8 cellular contexts compared by ENCODE assay signal in the genomic region with DNA sequence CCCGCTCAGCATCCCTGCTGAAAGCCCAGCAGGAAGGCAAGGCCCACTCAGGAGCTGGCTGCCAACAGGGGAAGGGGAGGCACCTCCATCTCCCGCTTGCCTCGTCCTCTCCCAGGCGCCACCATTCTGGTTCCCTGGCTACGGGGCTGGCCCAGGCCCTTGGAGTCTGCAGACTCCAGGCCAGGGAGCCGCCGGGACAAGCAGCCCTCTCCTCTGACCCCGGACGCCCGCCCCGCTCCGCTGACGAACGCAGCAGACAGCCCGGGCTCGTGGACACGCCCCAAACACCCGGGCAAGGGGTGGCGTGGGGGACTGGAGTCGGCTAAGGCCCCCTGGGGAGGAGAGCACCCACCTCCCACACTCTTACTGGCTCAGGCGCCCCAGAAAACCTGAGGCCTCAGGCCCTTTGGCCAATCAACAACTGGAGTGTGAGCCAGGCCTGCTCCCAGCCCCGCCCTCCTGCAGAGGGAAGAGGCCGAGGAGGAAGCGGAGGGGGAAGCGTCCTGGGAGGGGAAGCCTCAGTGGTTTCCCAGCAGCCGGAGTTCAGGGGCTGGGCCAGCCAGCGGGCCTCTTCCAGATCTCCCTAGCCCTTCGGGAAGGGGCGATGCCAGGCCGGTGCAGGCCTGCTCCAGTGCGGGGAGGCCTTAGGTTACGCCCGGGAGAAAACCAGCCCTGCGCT. TPM values are rescaled to one million over a fixed set of nuclear protein-coding genes. Genes with fewer than 3 reads are reported as not detected.
DNase-seq lines count a peak whose midpoint lies in the region; ATAC-seq, FAIRE-seq and TF ChIP-seq lines count a peak whose summit lies in the region.

No MANE protein-coding gene starts in this region.

- H3K9me3 ChIP-seq in Karpas-422 (ENCODE audit: low read length), result no peaks in the 10 kb centered on the region
- H3K9me3 ChIP-seq in T-helper 17 cell (ENCODE audit: control insufficient read depth, low read length, poor library complexity, severe bottlenecking), result no peaks in the 10 kb centered on the region
- H3K9me3 ChIP-seq in iPS-18c (ENCODE audit: control insufficient read depth, insufficient read depth, low read length), result no peaks in the 10 kb centered on the region

- ATAC-seq in T-helper 17 cell, result no peak

- DNase-seq in G401 (ENCODE audit: low spot score) (peak; percentile 81), Karpas-422 (peak; percentile 95), T-helper 17 cell (peak in 1 of 3 donors; percentile 40), bronchial epithelial cell (ENCODE audit: low read depth) (peak; percentile 87), retinal pigment epithelial cell (ENCODE audit: low read depth) (peak; percentile 95), NCI-H1105 (lab: John Stamatoyannopoulos, UW) (no peak), NCI-H1105 treated with DMSO at 0.1 percent for 48 hours (lab: John Stamatoyannopoulos, UW) (no peak)

- TF ChIP-seq CTCF in bronchial epithelial cell (IDR thresholded peaks at IDR 0.05; ENCODE audit: insufficient read depth, low read length, severe bottlenecking), result no peak
- TF ChIP-seq CTCF in retinal pigment epithelial cell (conservative IDR thresholded peaks at IDR 0.05; ENCODE audit: low read depth, low read length), result no peak

- peaks cover 25% of the 10 kb centered on the region for H4K20me1 ChIP-seq in Karpas-422 (ENCODE audit: insufficient read depth, low read depth, low read length)

- H3K36me3 ChIP-seq in Karpas-422 (ENCODE audit: insufficient read depth, low read length), result no peaks in the 10 kb centered on the region
- peaks cover 3% of the 10 kb centered on the region for H3K36me3 ChIP-seq in bronchial epithelial cell (ENCODE audit: control insufficient read depth, insufficient read depth, low read length)

- in situ Hi-C loops in G401 (cut with HindIII; ENCODE audit: low sequenced_read_pairs), result no loop called here

- H3K27me3 ChIP-seq in Karpas-422 (ENCODE audit: low read length) (no peaks in the 10 kb centered on the region), bronchial epithelial cell (ENCODE audit: control insufficient read depth, insufficient read depth, low read length) (no peaks in the 10 kb centered on the region)

- peaks cover 47% of the 10 kb centered on the region for H3K4me1 Mint-ChIP-seq in T-helper 17 cell

- peak overlapping the region; percentile 88 for H3K27ac Mint-ChIP-seq in T-helper 17 cell

- peak overlapping the region; percentile 99 for H3K4me3 Mint-ChIP-seq in T-helper 17 cell

- H3K9ac ChIP-seq in Karpas-422 (ENCODE audit: low read length), result peak overlapping the region; percentile 65

- H3K36me3 Mint-ChIP-seq in T-helper 17 cell (ENCODE audit: low read depth), result peaks cover 4% of the 10 kb centered on the region

- H3K4me1 ChIP-seq in Karpas-422 (ENCODE audit: low read length), result peaks cover 68% of the 10 kb centered on the region

- peak overlapping the region; percentile 84 for H3K4me2 ChIP-seq in Karpas-422 (ENCODE audit: low read depth, low read length, poor library complexity, severe bottlenecking)

- no peaks in the 10 kb centered on the region for H3K27me3 Mint-ChIP-seq in T-helper 17 cell

- H3K4me3 ChIP-seq in Karpas-422 (ENCODE audit: low read length), result peak overlapping the region; percentile 65
- peak overlapping the region; percentile 11 for H3K4me3 ChIP-seq in bronchial epithelial cell (ENCODE audit: low read depth, low read length)
- peak overlapping the region; percentile 51 for H3K4me3 ChIP-seq in iPS-18c (ENCODE audit: insufficient read depth, low read depth, low read length)
- H3K4me3 ChIP-seq in retinal pigment epithelial cell (ENCODE audit: low read length), result peak overlapping the region; percentile 39

- no peak for FAIRE-seq in bronchial epithelial cell (lab: Jason Lieb, UNC)

- peak overlapping the region; percentile 45 for H3K27ac ChIP-seq in Karpas-422 (ENCODE audit: low read length)

- no peaks in the 10 kb centered on the region for H3K9me2 ChIP-seq in Karpas-422 (replicated peaks; ENCODE audit: insufficient read depth, low read length)

- peaks cover 48% of the 10 kb centered on the region for H3K79me2 ChIP-seq in Karpas-422 (ENCODE audit: low read length)

- H2AFZ ChIP-seq in Karpas-422 (ENCODE audit: low read length), result no peak overlapping the region

RNA-seq across cellular contexts. Expression of a gene that starts 4.2 kb away (rescaled TPM):
- 2.4 and 3.2 TPM in 2 replicates for total RNA-seq in G401 (2014; rRNA removed; shearing (Covaris generic))
- 6.3 and 18.8 TPM in 2 replicates for total RNA-seq in Karpas-422 (2014; rRNA removed; shearing (Covaris generic); ENCODE audit: low replicate concordance)
- total RNA-seq in T-helper 17 cell (100 to 1,000 TPM in 1 of 2 donors, 10 to 100 TPM in 1; 92.9 to 110 TPM), bronchial epithelial cell (4.5 and 5.0 TPM in 2 replicates)

RNA-seq across cellular contexts. Expression of a gene that starts 59.4 kb away (rescaled TPM):
- total RNA-seq in G401 (2014; rRNA removed; shearing (Covaris generic)), result 24.7 and 35.2 TPM in 2 replicates
- 64.0 and 71.9 TPM in 2 replicates for total RNA-seq in Karpas-422 (2014; rRNA removed; shearing (Covaris generic); ENCODE audit: low replicate concordance)
- total RNA-seq in T-helper 17 cell (100 to 1,000 TPM; 119 to 128 TPM), bronchial epithelial cell (13.4 and 18.3 TPM in 2 replicates)

Comparison
In these comparisons a context has a peak if more than half of its experiments do, and no peak if none do; other contexts are left out.
1. DNase-seq: peak in G401 (single experiment), Karpas-422 (single experiment), bronchial epithelial cell (single experiment) and retinal pigment epithelial cell (single experiment); none in NCI-H1105 (single experiment) and NCI-H1105 treated with DMSO at 0.1 percent for 48 hours (single experiment).
2. H3K4me3 ChIP-seq: peak in every context shown above with its lines; median percentile 65 in Karpas-422; 51 in iPS-18c; 39 in retinal pigment epithelial cell; 11 in bronchial epithelial cell.